In genomic region chr2:112941753-112942653, GRCh38 we compare ENCODE assay signal across 8 cellular contexts. TPM values are rescaled to one million over a fixed set of nuclear protein-coding genes. Genes with fewer than 3 reads are reported as not detected.
DNase-seq lines count a peak whose midpoint lies in the region; ATAC-seq and TF ChIP-seq lines count a peak whose summit lies in the region.

No MANE protein-coding gene starts in this region.

- no peaks in the 10 kb centered on the region for H3K36me3 ChIP-seq in mucosa of descending colon (ENCODE audit: low read depth)

- DNase-seq in C1 segment of cervical spinal cord (lab: John Stamatoyannopoulos, UW) (peak in 12 of 14 donors; percentile 3 to 63 (median 28)), NCI-H69 (lab: John Stamatoyannopoulos, UW) (peak; percentile 57), mucosa of descending colon (peak; percentile 81 to 94 (median 89))
- peak; percentile 32 to 33 for DNase-seq in activated CD4-positive, alpha-beta T cell treated with anti-CD3 and anti-CD28 coated beads, Interleukin-2, amount 50 U/mL, for 4 hours
- peak; percentile 54 to 73 (median 57) for DNase-seq in effector memory CD8-positive, alpha-beta T cell
- peak; percentile 20 to 26 for DNase-seq in stimulated activated CD8-positive, alpha-beta memory T cell treated with anti-CD3 and anti-CD28 coated beads, Interleukin-7, amount 100 ng/mL, for 4 hours (ENCODE audit: low read depth in 2 of 2)

- peaks cover 0 to 20% of the 10 kb centered on the region in 2 donors for H3K27me3 Mint-ChIP-seq in effector memory CD8-positive, alpha-beta T cell

- H3K36me3 Mint-ChIP-seq in effector memory CD8-positive, alpha-beta T cell (ENCODE audit: insufficient read depth), result peaks cover under 1% of the 10 kb centered on the region

- intact Hi-C loops in mucosa of descending colon (cut with DNase I, micrococcal nuclease), result loop anchor here (5.0 to 10.0 kb wide), 2 partner anchors 190 to 197 kb away; no protein-coding TSS in a partner anchor

- no peak overlapping the region for H3K4me3 Mint-ChIP-seq in effector memory CD8-positive, alpha-beta T cell

- peaks cover 6 to 10% of the 10 kb centered on the region in 2 donors for H3K4me1 Mint-ChIP-seq in effector memory CD8-positive, alpha-beta T cell (ENCODE audit: low read depth in 2 of 2)

- no peaks in the 10 kb centered on the region for H3K4me1 ChIP-seq in mucosa of descending colon (ENCODE audit: low read depth)

- H3K9me3 ChIP-seq in mucosa of descending colon, result peaks cover 10% of the 10 kb centered on the region

- peak overlapping the region in 1 of 2 donors; percentile 25 for H3K27ac Mint-ChIP-seq in effector memory CD8-positive, alpha-beta T cell

- H3K4me3 ChIP-seq in mucosa of descending colon, result no peak overlapping the region

- no peaks in the 10 kb centered on the region for H3K9me3 Mint-ChIP-seq in effector memory CD8-positive, alpha-beta T cell

- ATAC-seq in GM18873 (IDR thresholded peaks at IDR 0.05; ENCODE audit: low FRiP score, unreplicated experiment) (peak; percentile 74), HG03175 (IDR thresholded peaks at IDR 0.05; ENCODE audit: unreplicated experiment) (peak; percentile 88), mucosa of descending colon (peak; percentile 99)
- peak; percentile 87 for ATAC-seq in effector memory CD8-positive, alpha-beta T cell (replicated peaks)

- TF ChIP-seq CTCF in mucosa of descending colon (IDR thresholded peaks at IDR 0.05), result peak; percentile 74

RNA-seq across cellular contexts. Expression of gene IL37, which starts 31.0 kb away (rescaled TPM):
- total RNA-seq in mucosa of descending colon, result under 1 TPM in 2 of 3 donors, not detected in 1; 0.67 to 0.82 TPM

RNA-seq across cellular contexts. Expression of gene IL36G, which starts 35.8 kb away (rescaled TPM):
- total RNA-seq in mucosa of descending colon, result not detected

Comparison
In these comparisons a context has a peak if more than half of its experiments do, and no peak if none do; other contexts are left out.
1. DNase-seq: peak in every context shown above with its lines; median percentile 89 in mucosa of descending colon; 57 in NCI-H69; 57 in effector memory CD8-positive, alpha-beta T cell; 32 in activated CD4-positive, alpha-beta T cell treated with anti-CD3 and anti-CD28 coated beads, Interleukin-2, amount 50 U/mL, for 4 hours; 28 in C1 segment of cervical spinal cord; 23 in stimulated activated CD8-positive, alpha-beta memory T cell treated with anti-CD3 and anti-CD28 coated beads, Interleukin-7, amount 100 ng/mL, for 4 hours.